ENCODE assay signal across 6 cellular contexts in genomic region chr11:49059012-49059411, GRCh38. TPM values are rescaled to one million over a fixed set of nuclear protein-coding genes. Genes with fewer than 3 reads are reported as not detected.
"Had no signal": no experiment of that assay in that cellular context is flagged by ENCODE, and none has a peak within 500 bp of the region (broad histone marks: within the 10 kb centered on the region; RNA-seq: fewer than 3 reads in every experiment).

Gene TRIM64C (minus strand): TSS chr11:49059112. CDS start chr11:49059112, 0 bp downstream.

RNA-seq across cellular contexts. Expression of gene TRIM64C, which starts in this region (rescaled TPM):
- polyA plus RNA-seq: hepatocyte, immature natural killer cell, keratinocyte, liver, lung, mammary epithelial cell had no signal
